9 cellular contexts compared by ENCODE assay signal in genomic region chr2:65054749-65055426, GRCh38. TPM values are rescaled to one million over a fixed set of nuclear protein-coding genes. Genes with fewer than 3 reads are reported as not detected.
A peak's percentile ranks its signal among the peaks of the same experiment; 100 is the strongest.
DNase-seq lines count a peak whose midpoint lies in the region; ATAC-seq and TF ChIP-seq lines count a peak whose summit lies in the region.
"Had no signal": no experiment of that assay in that cellular context is flagged by ENCODE, and none has a peak within 500 bp of the region (broad histone marks: within the 10 kb centered on the region; RNA-seq: fewer than 3 reads in every experiment).

No MANE protein-coding gene starts in this region.

- H3K9me2 ChIP-seq in PC-3 (replicated peaks; ENCODE audit: low read length), result no peaks in the 10 kb centered on the region

- no TSS peak for BruUV-seq in PC-3 (replicated peaks; lab: Mats Ljungman, UMichigan)

- H3K27ac ChIP-seq in PC-3 (ENCODE audit: low read length) (no peak overlapping the region), skeletal muscle tissue (ENCODE audit: low read depth, low read length) (peak overlapping the region; percentile 93), tibial artery (peak overlapping the region in 1 of 2 donors; percentile 91)

- H3K36me3 Mint-ChIP-seq in T-helper 2 cell treated with Interferon-gamma antibody and Interleukin-4, amounts not matched to agents 5 μg/mL and 100 μg/mL, for 36 hours (ENCODE audit: low read depth), result peaks cover 3% of the 10 kb centered on the region
- H3K36me3 Mint-ChIP-seq in endothelial cell (ENCODE audit: low read depth, unreplicated experiment), result peaks cover 17% of the 10 kb centered on the region

- POLR2A ChIA-PET in PC-3 (lab: Charles Lee; ENCODE audit: unreplicated experiment), result interaction anchor here (0.6 kb wide), 1 partner anchor 84 kb away, joined by 4 read pairs; no protein-coding TSS in a partner anchor

- H3K4me1 ChIP-seq in PC-3 (ENCODE audit: insufficient read depth, low read length) (peaks cover 11% of the 10 kb centered on the region), skeletal muscle tissue (ENCODE audit: control insufficient read depth in 3 of 3, insufficient read depth in 3 of 3, low read length in 3 of 3) (peaks cover 33 to 44% (median 34%) of the 10 kb centered on the region in 3 donors), tibial artery (peaks cover 0 to 36% (median 22%) of the 10 kb centered on the region in 4 donors)

- ATAC-seq in PC-3, result no peak

- intact Hi-C loops in PC-3 (cut with micrococcal nuclease), result no loop called here
- intact Hi-C loops in tibial artery (cut with DNase I; ENCODE audit: low total_unique reads), result loop anchor here (2.0 to 10.0 kb wide), 2 partner anchors 60 to 76 kb away; partner anchors contain the start of gene RAB1A
- intact Hi-C loops in head of caudate nucleus (cut with DNase I), result loop anchor here (10.0 kb wide), 2 partner anchors 60 to 170 kb away; partner anchors contain the start of gene ACTR2

- no peaks in the 10 kb centered on the region for H3K36me3 ChIP-seq in PC-3 (ENCODE audit: low read depth, low read length)
- H3K36me3 ChIP-seq in skeletal muscle tissue (ENCODE audit: control insufficient read depth in 3 of 3, insufficient read depth in 3 of 3, low read length in 3 of 3), result no peaks in the 10 kb centered on the region
- no peaks in the 10 kb centered on the region for H3K36me3 ChIP-seq in tibial artery

- no peak overlapping the region for H2AFZ ChIP-seq in PC-3 (ENCODE audit: low read length)

- H3K9ac ChIP-seq in PC-3 (ENCODE audit: low read length), result no peak overlapping the region
- H3K9ac ChIP-seq in skeletal muscle tissue (ENCODE audit: low read depth in 1 of 3, low read length in 3 of 3), result peak overlapping the region in 2 of 3 donors; percentile 84 to 91

- H3K79me2 ChIP-seq in PC-3 (ENCODE audit: low read length), result peaks cover 16% of the 10 kb centered on the region

- DNase-seq in T-helper 2 cell treated with Interferon-gamma antibody and Interleukin-4, amounts not matched to agents 5 μg/mL and 100 μg/mL, for 36 hours (ENCODE audit: low spot score), result no peak
- DNase-seq in T-helper 2 cell, result no peak
- no peak for DNase-seq in PC-3
- no peak for DNase-seq in endothelial cell (ENCODE audit: low spot score)
- DNase-seq in tibial artery, result no peak
- DNase-seq in head of caudate nucleus, result no peak
- no peak for DNase-seq in DMS114 treated with DMSO at 0.1 percent for 48 hours (lab: John Stamatoyannopoulos, UW; ENCODE audit: unreplicated experiment)
- DNase-seq: trophoblast cell had no signal

- no peaks in the 10 kb centered on the region for H3K9me3 ChIP-seq in PC-3 (ENCODE audit: low read length)
- H3K9me3 ChIP-seq in skeletal muscle tissue (ENCODE audit: control insufficient read depth in 3 of 3, low read length in 3 of 3), result no peaks in the 10 kb centered on the region
- no peaks in the 10 kb centered on the region for H3K9me3 ChIP-seq in tibial artery

- peaks cover 44% of the 10 kb centered on the region for H3K4me1 Mint-ChIP-seq in T-helper 2 cell treated with Interferon-gamma antibody and Interleukin-4, amounts not matched to agents 5 μg/mL and 100 μg/mL, for 36 hours (ENCODE audit: low read depth)
- H3K4me1 Mint-ChIP-seq in endothelial cell (ENCODE audit: unreplicated experiment), result peaks cover 38% of the 10 kb centered on the region

- TF ChIP-seq CTCF in PC-3 (conservative IDR thresholded peaks at IDR 0.05; ENCODE audit: low read depth, low read length) (no peak), endothelial cell (IDR thresholded peaks at IDR 0.05; ENCODE audit: unreplicated experiment) (no peak), tibial artery (IDR thresholded peaks at IDR 0.05) (no peak)

- H3F3A ChIP-seq in PC-3 (ENCODE audit: low read length, unreplicated experiment), result no peaks in the 10 kb centered on the region

- peak overlapping the region; percentile 90 for H3K4me2 ChIP-seq in PC-3 (ENCODE audit: low read length)

- CTCF ChIA-PET in PC-3 (lab: Charles Lee), result interaction anchor here (1.4 kb wide), 2 partner anchors 10 to 137 kb away, joined by 3 to 5 read pairs; no protein-coding TSS in a partner anchor

- no peaks in the 10 kb centered on the region for H3K9me3 Mint-ChIP-seq in T-helper 2 cell treated with Interferon-gamma antibody and Interleukin-4, amounts not matched to agents 5 μg/mL and 100 μg/mL, for 36 hours
- H3K9me3 Mint-ChIP-seq in endothelial cell (ENCODE audit: unreplicated experiment), result no peaks in the 10 kb centered on the region

- H3K27me3 ChIP-seq in PC-3 (ENCODE audit: low read length), result no peaks in the 10 kb centered on the region
- no peaks in the 10 kb centered on the region for H3K27me3 ChIP-seq in skeletal muscle tissue (ENCODE audit: control insufficient read depth in 3 of 3, insufficient read depth in 3 of 3, low read length in 3 of 3)
- no peaks in the 10 kb centered on the region for H3K27me3 ChIP-seq in tibial artery

- H3K4me3 ChIP-seq in PC-3 (ENCODE audit: low read length) (no peak overlapping the region; the same call in 1 of the 2 replicates), skeletal muscle tissue (ENCODE audit: low read length in 3 of 3) (peak overlapping the region; percentile 85 to 88 (median 86)), tibial artery (peak overlapping the region in 1 of 2 donors; percentile 89)

- H3K27ac Mint-ChIP-seq in T-helper 2 cell treated with Interferon-gamma antibody and Interleukin-4, amounts not matched to agents 5 μg/mL and 100 μg/mL, for 36 hours, result peak overlapping the region; percentile 86
- H3K27ac Mint-ChIP-seq in endothelial cell (ENCODE audit: unreplicated experiment), result no peak overlapping the region

- no peaks in the 10 kb centered on the region for H4K20me1 ChIP-seq in PC-3 (ENCODE audit: low read length)

- no peaks in the 10 kb centered on the region for H3K27me3 Mint-ChIP-seq in T-helper 2 cell treated with Interferon-gamma antibody and Interleukin-4, amounts not matched to agents 5 μg/mL and 100 μg/mL, for 36 hours (ENCODE audit: low read depth)
- H3K27me3 Mint-ChIP-seq in endothelial cell (ENCODE audit: unreplicated experiment), result peaks cover 20% of the 10 kb centered on the region

- peak overlapping the region; percentile 97 for H3K4me3 Mint-ChIP-seq in T-helper 2 cell treated with Interferon-gamma antibody and Interleukin-4, amounts not matched to agents 5 μg/mL and 100 μg/mL, for 36 hours
- peak overlapping the region; percentile 96 for H3K4me3 Mint-ChIP-seq in endothelial cell (ENCODE audit: unreplicated experiment)

RNA-seq across cellular contexts. Expression of gene CEP68, which starts 1.3 kb away (rescaled TPM):
- total RNA-seq in PC-3 (2014; rRNA removed) (3.4 and 7.0 TPM in 2 replicates), endothelial cell (ENCODE audit: unreplicated experiment) (63.3 TPM), skeletal muscle tissue (27.1 TPM)
